Comparison of ENCODE assay signal across 9 cellular contexts in genomic region chr20:62685781-62686555, GRCh38. TPM values are rescaled to one million over a fixed set of nuclear protein-coding genes. Genes with fewer than 3 reads are reported as not detected.
DNase-seq lines count a peak whose midpoint lies in the region; ATAC-seq and TF ChIP-seq lines count a peak whose summit lies in the region.
"Had no signal": no experiment of that assay in that cellular context is flagged by ENCODE, and none has a peak within 500 bp of the region (broad histone marks: within the 10 kb centered on the region; RNA-seq: fewer than 3 reads in every experiment).

No MANE protein-coding gene starts in this region.

- CTCF ChIA-PET in activated naive CD4-positive, alpha-beta T cell treated with anti-CD3 and anti-CD28 coated beads, Interleukin-2, amount 10 ng/mL, durations not matched to agents 7 days and 5 days (lab: Charles Lee): interaction anchor here (0.8 to 1.5 kb wide), 5 partner anchors 12 to 123 kb away, joined by 3 to 11 read pairs (median 3); no protein-coding TSS in a partner anchor

- no peak overlapping the region for H3K27ac Mint-ChIP-seq in activated naive CD4-positive, alpha-beta T cell treated with anti-CD3 and anti-CD28 coated beads, Interleukin-2, amount 10 ng/mL, durations not matched to agents 7 days and 5 days
- H3K27ac Mint-ChIP-seq in type B pancreatic cell: peak overlapping the region; percentile 18

- H3K27me3 Mint-ChIP-seq in activated naive CD4-positive, alpha-beta T cell treated with anti-CD3 and anti-CD28 coated beads, Interleukin-2, amount 10 ng/mL, durations not matched to agents 7 days and 5 days: peaks cover 32% of the 10 kb centered on the region
- H3K27me3 Mint-ChIP-seq in type B pancreatic cell: peaks cover 22% of the 10 kb centered on the region

- peak; percentile 55 for DNase-seq in activated naive CD4-positive, alpha-beta T cell treated with anti-CD3 and anti-CD28 coated beads, Interleukin-2, amount 10 ng/mL, durations not matched to agents 7 days and 5 days
- no peak for DNase-seq in activated naive CD4-positive, alpha-beta T cell treated with Interleukin-2 at 50 U/mL for 16 hours
- DNase-seq in OCI-M1 (lab: John Stamatoyannopoulos, UW) (peak; percentile 88), Right ventricle myocardium inferior (ENCODE audit: missing footprints) (peak; percentile 89), type B pancreatic cell (ENCODE audit: extremely low spot score, unreplicated experiment) (no peak), LoVo (ENCODE audit: low spot score) (no peak)

- intact Hi-C loops in Right ventricle myocardium inferior (cut with DNase I): no loop called here

- ATAC-seq in Right ventricle myocardium inferior (peak; percentile 39), HG03108 (IDR thresholded peaks at IDR 0.05; ENCODE audit: unreplicated experiment) (no peak), HG02973 (IDR thresholded peaks at IDR 0.05; ENCODE audit: unreplicated experiment) (no peak)

- TF ChIP-seq CTCF in type B pancreatic cell (conservative IDR thresholded peaks at IDR 0.05): no peak

- H3K9me3 Mint-ChIP-seq in activated naive CD4-positive, alpha-beta T cell treated with anti-CD3 and anti-CD28 coated beads, Interleukin-2, amount 10 ng/mL, durations not matched to agents 7 days and 5 days: peaks cover 3% of the 10 kb centered on the region
- no peaks in the 10 kb centered on the region for H3K9me3 Mint-ChIP-seq in type B pancreatic cell

- H3K4me3 Mint-ChIP-seq in activated naive CD4-positive, alpha-beta T cell treated with anti-CD3 and anti-CD28 coated beads, Interleukin-2, amount 10 ng/mL, durations not matched to agents 7 days and 5 days: no peak overlapping the region
- peak overlapping the region; percentile 16 for H3K4me3 Mint-ChIP-seq in type B pancreatic cell
- H3K4me3 Mint-ChIP-seq: CD4-positive, CD25-positive, alpha-beta regulatory T cell had no signal

- H3K4me1 Mint-ChIP-seq in activated naive CD4-positive, alpha-beta T cell treated with anti-CD3 and anti-CD28 coated beads, Interleukin-2, amount 10 ng/mL, durations not matched to agents 7 days and 5 days: peaks cover 10% of the 10 kb centered on the region
- H3K4me1 Mint-ChIP-seq in type B pancreatic cell (ENCODE audit: unreplicated experiment): peaks cover 30% of the 10 kb centered on the region

- peaks cover 3% of the 10 kb centered on the region for H3K36me3 Mint-ChIP-seq in activated naive CD4-positive, alpha-beta T cell treated with anti-CD3 and anti-CD28 coated beads, Interleukin-2, amount 10 ng/mL, durations not matched to agents 7 days and 5 days
- H3K36me3 Mint-ChIP-seq in type B pancreatic cell: no peaks in the 10 kb centered on the region
- H3K36me3 Mint-ChIP-seq: CD4-positive, CD25-positive, alpha-beta regulatory T cell had no signal

RNA-seq across cellular contexts. Expression of gene NTSR1, which starts 22.7 kb away (rescaled TPM):
- total RNA-seq in Right ventricle myocardium inferior: not detected
- 0.24 TPM in 1 of 2 replicates, not detected in the other for total RNA-seq in type B pancreatic cell (ENCODE audit: low replicate concordance)

RNA-seq across cellular contexts. Expression of gene SLCO4A1, which starts 43.7 kb away (rescaled TPM):
- 15.5 TPM for total RNA-seq in Right ventricle myocardium inferior
- total RNA-seq in type B pancreatic cell (ENCODE audit: low replicate concordance): 2.6 and 5.3 TPM in 2 replicates

Comparison
In these comparisons a context has a peak if more than half of its experiments do, and no peak if none do; other contexts are left out.
1. DNase-seq: peak in activated naive CD4-positive, alpha-beta T cell treated with anti-CD3 and anti-CD28 coated beads, Interleukin-2, amount 10 ng/mL, durations not matched to agents 7 days and 5 days (single experiment), OCI-M1 (single experiment) and Right ventricle myocardium inferior (single experiment); none in activated naive CD4-positive, alpha-beta T cell treated with Interleukin-2 at 50 U/mL for 16 hours (single experiment), type B pancreatic cell (single experiment) and LoVo (single experiment).